8 cellular contexts compared by ENCODE assay signal in the genomic region with DNA sequence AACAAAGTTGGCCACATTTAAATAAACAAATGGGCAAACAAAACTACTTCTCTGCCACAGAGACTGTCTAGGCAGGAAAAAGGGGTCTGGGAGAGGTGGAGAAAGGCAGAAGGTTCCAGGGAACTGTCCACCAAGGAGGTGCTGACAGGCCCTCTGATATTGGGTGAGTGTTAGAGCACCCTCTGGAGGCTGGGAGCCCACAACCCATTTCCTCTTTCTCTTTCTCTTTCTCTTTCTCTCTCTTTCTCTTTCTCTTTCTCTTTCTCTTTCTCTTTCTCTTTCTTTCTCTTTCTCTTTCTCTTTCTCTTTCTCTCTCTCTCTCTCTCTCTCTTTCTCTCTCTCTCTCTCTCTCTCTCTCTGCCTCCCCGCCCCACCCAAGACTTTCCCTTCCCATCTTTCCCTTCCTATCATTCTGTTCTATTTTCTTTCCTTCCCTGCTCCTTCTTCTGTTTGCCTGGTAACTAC.
DNase-seq lines count a peak whose midpoint lies in the region; ATAC-seq and TF ChIP-seq lines count a peak whose summit lies in the region.

No MANE protein-coding gene starts in this region.

- no peak overlapping the region for H2AFZ ChIP-seq in PC-3 (ENCODE audit: low read length)

- H3K4me2 ChIP-seq in PC-3 (ENCODE audit: low read length): 0 out of 2 replicates have a peak overlapping the region, but pooled peaks have one; percentile 0

- no TSS peak for BruUV-seq in PC-3 (replicated peaks; lab: Mats Ljungman, UMichigan)

- H3F3A ChIP-seq in PC-3 (ENCODE audit: low read length, unreplicated experiment): no peaks in the 10 kb centered on the region

- H3K9me3 ChIP-seq in PC-3 (ENCODE audit: low read length): no peaks in the 10 kb centered on the region
- H3K9me3 ChIP-seq in mucosa of descending colon: no peaks in the 10 kb centered on the region

- POLR2A ChIA-PET in PC-3 (lab: Charles Lee; ENCODE audit: unreplicated experiment): no interaction called here

- H3K27me3 ChIP-seq in PC-3 (ENCODE audit: low read length): peaks cover 12% of the 10 kb centered on the region

- ATAC-seq in GM21360 (IDR thresholded peaks at IDR 0.05; ENCODE audit: unreplicated experiment) (peak; percentile 93), HG03460 (IDR thresholded peaks at IDR 0.05; ENCODE audit: unreplicated experiment) (peak; percentile 98), PC-3 (peak; percentile 67), mucosa of descending colon (peak; percentile 97)

- DNase-seq in NK-92 treated with Interleukin-12 subunit alpha and Interleukin-12 subunit beta, amount 100 ng/mL, for 24 hours (lab: John Stamatoyannopoulos, UW): peak; percentile 27
- no peak for DNase-seq in NK-92 (lab: John Stamatoyannopoulos, UW; ENCODE audit: unreplicated experiment)
- peak; percentile 83 for DNase-seq in PC-3
- DNase-seq in cerebellar cortex (ENCODE audit: low spot score): peak; percentile 64
- peak in 2 of 3 donors; percentile 73 to 87 for DNase-seq in mucosa of descending colon
- DNase-seq in cerebellum (ENCODE audit: low spot score): no peak

- CTCF ChIA-PET in PC-3 (lab: Charles Lee): no interaction called here

- H3K4me3 ChIP-seq in PC-3 (ENCODE audit: low read length) (no peak overlapping the region), mucosa of descending colon (no peak overlapping the region)

- TF ChIP-seq CTCF in PC-3 (conservative IDR thresholded peaks at IDR 0.05; ENCODE audit: low read depth, low read length) (peak; percentile 78), mucosa of descending colon (IDR thresholded peaks at IDR 0.05) (peak; percentile 18)

- H3K36me3 ChIP-seq in PC-3 (ENCODE audit: low read depth, low read length): no peaks in the 10 kb centered on the region
- no peaks in the 10 kb centered on the region for H3K36me3 ChIP-seq in mucosa of descending colon (ENCODE audit: low read depth)

- H3K79me2 ChIP-seq in PC-3 (ENCODE audit: low read length): no peaks in the 10 kb centered on the region

- intact Hi-C loops in PC-3 (cut with micrococcal nuclease) (loop anchor here (1.0 kb wide), 1 partner anchor 156 kb away; no protein-coding TSS in a partner anchor), mucosa of descending colon (cut with DNase I, micrococcal nuclease) (no loop called here)

- no peaks in the 10 kb centered on the region for H3K4me1 ChIP-seq in PC-3 (ENCODE audit: insufficient read depth, low read length)
- H3K4me1 ChIP-seq in mucosa of descending colon (ENCODE audit: low read depth): no peaks in the 10 kb centered on the region

- no peaks in the 10 kb centered on the region for H4K20me1 ChIP-seq in PC-3 (ENCODE audit: low read length)

- H3K9ac ChIP-seq in PC-3 (ENCODE audit: low read length): no peak overlapping the region

- H3K27ac ChIP-seq in PC-3 (ENCODE audit: low read length): no peak overlapping the region

- H3K9me2 ChIP-seq in PC-3 (replicated peaks; ENCODE audit: low read length): 0 out of 2 replicates have a peak, but pooled peaks cover 3% of the 10 kb centered on the region

Comparison
In these comparisons a context has a peak if more than half of its experiments do, and no peak if none do; other contexts are left out.
1. DNase-seq: peak in NK-92 treated with Interleukin-12 subunit alpha and Interleukin-12 subunit beta, amount 100 ng/mL, for 24 hours (single experiment), PC-3 (single experiment), cerebellar cortex (single experiment) and mucosa of descending colon (2 of 3); none in NK-92 (single experiment) and cerebellum (single experiment).
2. Peak in every context shown above with its lines, with median percentiles within 50 percentile points of each other: ATAC-seq.